Comparison of ENCODE assay signal across 1 cellular context in genomic region chr17:74224959-74225725, GRCh38.
TF ChIP-seq lines count a peak whose summit lies in the region.

No MANE protein-coding gene starts in this region.

TF ChIP-seq in HepG2, 621 proteins besides CTCF, POLR2A, EP300 and RAD21:
- no peak for TF ChIP-seq TRIM24 (CRISPR knock-in tag; IDR thresholded peaks at IDR 0.05)
- TF ChIP-seq TBL1XR1 (IDR thresholded peaks at IDR 0.05; ENCODE audit: borderline replicate concordance, low read length, partially characterized antibody): no peak
- TF ChIP-seq ZNF367 (CRISPR knock-in tag; IDR thresholded peaks at IDR 0.05; ENCODE audit: borderline replicate concordance): no peak
- no peak for TF ChIP-seq ZBTB1 (CRISPR knock-in tag; IDR thresholded peaks at IDR 0.05; ENCODE audit: borderline replicate concordance)
- no peak for TF ChIP-seq ONECUT2 (CRISPR knock-in tag; IDR thresholded peaks at IDR 0.05)
